ENCODE assay signal across 8 cellular contexts in the genomic region with DNA sequence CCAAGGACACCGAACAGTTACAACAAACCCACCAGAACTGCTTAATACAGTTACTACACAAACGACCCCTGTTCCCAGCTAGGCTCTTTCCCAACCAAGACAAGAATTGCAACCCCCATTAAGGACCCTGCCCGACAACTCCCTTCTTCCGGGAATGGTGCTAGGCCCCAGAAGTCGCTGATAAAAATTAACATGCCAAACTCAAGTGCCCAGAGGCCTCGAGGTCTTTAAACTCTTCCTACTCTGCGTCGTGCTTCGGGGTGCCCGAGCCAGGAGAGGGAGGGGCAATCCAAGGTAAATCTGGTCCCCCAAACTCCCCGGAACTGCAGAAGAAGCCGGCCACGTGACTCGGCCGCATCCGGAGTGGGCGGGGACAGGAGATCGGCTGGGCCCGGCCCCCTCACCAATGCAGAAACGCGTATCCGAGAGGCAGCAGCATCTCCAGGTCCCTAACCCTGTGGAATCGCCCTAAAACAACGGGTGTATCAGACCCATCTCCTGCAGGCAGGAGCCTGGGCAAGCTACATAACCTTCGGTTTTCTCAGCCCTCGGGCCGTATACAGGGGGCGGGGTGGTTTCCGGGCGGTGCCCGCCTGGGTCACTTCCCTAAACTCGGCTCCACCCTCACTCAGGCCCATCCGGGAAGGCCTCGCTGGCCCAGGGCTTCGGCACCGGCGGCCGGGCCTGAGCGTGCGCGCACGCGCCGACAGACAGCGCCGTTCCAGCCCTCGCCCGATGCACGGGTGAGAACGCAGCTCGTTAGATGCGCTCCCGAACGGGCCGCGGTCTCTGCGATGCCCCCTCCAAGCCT. TPM values are rescaled to one million over a fixed set of nuclear protein-coding genes. Genes with fewer than 3 reads are reported as not detected.
DNase-seq lines count a peak whose midpoint lies in the region; ATAC-seq and TF ChIP-seq lines count a peak whose summit lies in the region.

No MANE protein-coding gene starts in this region.

- peak overlapping the region; percentile 61 for H3K27ac ChIP-seq in AG04450 (ENCODE audit: low read depth, low read length)

- H3K27me3 ChIP-seq in AG04450 (ENCODE audit: control insufficient read depth, insufficient read depth, low read length) = no peaks in the 10 kb centered on the region

- CTCF ChIA-PET in AG04450 (lab: Charles Lee) = interaction anchor here (0.6 kb wide), 1 partner anchor 31 kb away, joined by 3 read pairs; a partner anchor contains a TSS

- H3K4me3 ChIP-seq in AG04450 (ENCODE audit: low read depth, low read length) = peak overlapping the region; percentile 93

- TF ChIP-seq CTCF in AG04450 (IDR thresholded peaks at IDR 0.05; ENCODE audit: low read depth, low read length) = no peak

- H3K9me3 ChIP-seq in AG04450 (ENCODE audit: control insufficient read depth, insufficient read depth, low read length) = peaks cover 7% of the 10 kb centered on the region; the same call in 1 of the 2 replicates

- peak; percentile 71; the same call in 1 of the 2 replicates for TF ChIP-seq POLR2A in Raji (IDR thresholded peaks at IDR 0.05; ENCODE audit: insufficient read depth, low read depth, low read length)

- POLR2A ChIA-PET in AG04450 (lab: Yijun Ruan, JAX) = interaction anchor here (0.5 to 0.7 kb wide), 2 partner anchors 12 to 152 kb away, joined by 3 to 6 read pairs; no protein-coding TSS in a partner anchor

- ATAC-seq in GM18867 (IDR thresholded peaks at IDR 0.05; ENCODE audit: unreplicated experiment) = peak; percentile 29

- DNase-seq in AG04450 (ENCODE audit: low read depth, low spot score) = no peak
- peak; percentile 54 for DNase-seq in HK-2 (ENCODE audit: unreplicated experiment)
- peak; percentile 85 for DNase-seq in activated naive CD4-positive, alpha-beta T cell treated with Interleukin-2 at 50 U/mL for 16 hours
- DNase-seq in germinal center (ENCODE audit: low spot score) = peak; percentile 69
- peak in 52 of 56 donors; percentile 26 to 87 (median 72) for DNase-seq in nucleus accumbens (lab: John Stamatoyannopoulos, UW)
- peak; percentile 72 for DNase-seq in superior temporal gyrus (ENCODE audit: extremely low spot score)

RNA-seq across cellular contexts. Expression of a gene that starts 1.1 kb away (rescaled TPM):
- 1,553 and 1,822 TPM in 2 replicates for polyA plus RNA-seq in AG04450 (2011; rRNA removed)
- polyA minus RNA-seq in AG04450 (2011; rRNA and poly(A)+ RNA removed) = 2,126 and 2,698 TPM in 2 replicates

RNA-seq across cellular contexts. Expression of a gene that starts 3.3 kb away (rescaled TPM):
- polyA plus RNA-seq in AG04450 (2011; rRNA removed) = 23.8 and 27.5 TPM in 2 replicates
- 23.4 and 28.7 TPM in 2 replicates for polyA minus RNA-seq in AG04450 (2011; rRNA and poly(A)+ RNA removed)

RNA-seq across cellular contexts. Expression of a gene that starts 15.7 kb away (rescaled TPM):
- 190 and 279 TPM in 2 replicates for polyA plus RNA-seq in AG04450 (2011; rRNA removed)
- polyA minus RNA-seq in AG04450 (2011; rRNA and poly(A)+ RNA removed) = 72.8 and 112 TPM in 2 replicates

RNA-seq across cellular contexts. Expression of a gene that starts 22.7 kb away (rescaled TPM):
- not detected in 2 replicates for polyA plus RNA-seq in AG04450 (2011; rRNA removed)
- polyA minus RNA-seq in AG04450 (2011; rRNA and poly(A)+ RNA removed) = 0.55 TPM in 1 of 2 replicates, not detected in the other

RNA-seq across cellular contexts. Expression of a gene that starts 23.1 kb away (rescaled TPM):
- 0.30 and 0.57 TPM in 2 replicates for polyA plus RNA-seq in AG04450 (2011; rRNA removed)
- polyA minus RNA-seq in AG04450 (2011; rRNA and poly(A)+ RNA removed) = 0.46 and 0.65 TPM in 2 replicates
